In genomic region chr16:72198021-72198420, GRCh38 we compare ENCODE assay signal across 10 cellular contexts. TPM values are rescaled to one million over a fixed set of nuclear protein-coding genes. Genes with fewer than 3 reads are reported as not detected.
DNase-seq lines count a peak whose midpoint lies in the region; ATAC-seq and TF ChIP-seq lines count a peak whose summit lies in the region.
"Had no signal": no experiment of that assay in that cellular context is flagged by ENCODE, and none has a peak within 500 bp of the region (broad histone marks: within the 10 kb centered on the region; RNA-seq: fewer than 3 reads in every experiment).

No MANE protein-coding gene starts in this region.

- no peak for ATAC-seq in HG02588 (IDR thresholded peaks at IDR 0.05; ENCODE audit: unreplicated experiment)
- no peak for ATAC-seq in foreskin keratinocyte
- no peak for ATAC-seq in GM18511 (IDR thresholded peaks at IDR 0.05; ENCODE audit: unreplicated experiment)
- ATAC-seq: activated CD4-positive, alpha-beta T cell treated with anti-CD3 and anti-CD28 coated beads for 36 hours; stimulated activated memory B cell treated with anti-CD40 and anti-IgM and Interleukin-4, amounts not matched to agents 10 μg/mL and 1 μg/mL and 100 μg/mL, for 72 hours had no signal

- DNase-seq in G401 (ENCODE audit: low spot score) (peak; percentile 81), NCI-H524 (lab: John Stamatoyannopoulos, UW) (peak; percentile 77 to 88), fibroblast of mammary gland (ENCODE audit: low read depth) (peak; percentile 93), renal cortical epithelial cell (ENCODE audit: low read depth) (peak; percentile 5), foreskin keratinocyte (no peak)
- no peak for DNase-seq in activated CD8-positive, alpha-beta memory T cell treated with anti-CD3 and anti-CD28 coated beads for 24 hours
- DNase-seq: activated CD4-positive, alpha-beta T cell treated with anti-CD3 and anti-CD28 coated beads for 36 hours had no signal

- no peak overlapping the region for H3K4me3 ChIP-seq in fibroblast of mammary gland (ENCODE audit: control insufficient read depth, low read depth, low read length)

- H3K4me1 ChIP-seq in foreskin keratinocyte: peaks cover 9% of the 10 kb centered on the region

- no peaks in the 10 kb centered on the region for H3K27me3 ChIP-seq in foreskin keratinocyte

- no peak overlapping the region for H3K27ac ChIP-seq in foreskin keratinocyte

- in situ Hi-C loops in G401 (cut with HindIII; ENCODE audit: low sequenced_read_pairs): no loop called here

- no peak for TF ChIP-seq CTCF in fibroblast of mammary gland (conservative IDR thresholded peaks at IDR 0.05; ENCODE audit: control insufficient read depth, insufficient read depth, low read depth, low read length)
- TF ChIP-seq CTCF in foreskin keratinocyte (conservative IDR thresholded peaks at IDR 0.05): no peak

RNA-seq across cellular contexts. Expression of gene PMFBP1, which starts 26.1 kb away (rescaled TPM):
- total RNA-seq in G401 (2014; rRNA removed; shearing (Covaris generic)): 1.1 and 13.4 TPM in 2 replicates
- total RNA-seq in renal cortical epithelial cell (1.2 TPM in 1 of 2 replicates, not detected in the other), foreskin keratinocyte (0.49 and 0.78 TPM in 2 replicates)
- polyA plus RNA-seq in foreskin keratinocyte: 0.01 and 0.12 TPM in 2 replicates

Comparison
In these comparisons a context has a peak if more than half of its experiments do, and no peak if none do; other contexts are left out.
1. DNase-seq: peak in G401 (single experiment), NCI-H524 (2 of 2), fibroblast of mammary gland (single experiment) and renal cortical epithelial cell (single experiment); none in activated CD8-positive, alpha-beta memory T cell treated with anti-CD3 and anti-CD28 coated beads for 24 hours (single experiment) and foreskin keratinocyte (0 of 2).